Comparison of ENCODE assay signal across 23 cellular contexts in genomic region chr10:30738416-30738815, GRCh38.
"Had no signal": no experiment of that assay in that cellular context is flagged by ENCODE, and none has a peak within 500 bp of the region (broad histone marks: within the 10 kb centered on the region; RNA-seq: fewer than 3 reads in every experiment).

No MANE protein-coding gene starts in this region.

- H3K27ac ChIP-seq: colonic mucosa, esophagus muscularis mucosa, gastrocnemius medialis had no signal

- H3K36me3 Mint-ChIP-seq: activated naive CD8-positive, alpha-beta T cell treated with anti-CD3 and anti-CD28 coated beads, Interleukin-2, amount 10 ng/mL, durations not matched to agents 7 days and 5 days; memory B cell; naive B cell; WTC11 had no signal

- H3K4me1 Mint-ChIP-seq: WTC11 had no signal

- H3K4me3 ChIP-seq: colonic mucosa, esophagus muscularis mucosa, gastrocnemius medialis, mucosa of descending colon, tibial artery had no signal

- H3K4me3 Mint-ChIP-seq: activated naive CD4-positive, alpha-beta T cell treated with anti-CD3 and anti-CD28 coated beads for 36 hours; activated naive CD8-positive, alpha-beta T cell treated with anti-CD3 and anti-CD28 coated beads, Interleukin-2, amount 10 ng/mL, durations not matched to agents 7 days and 5 days; activated T-cell treated with anti-CD3 and anti-CD28 coated beads, Interleukin-2, amount 50 U/mL, for 4 hours; memory B cell; naive B cell; stimulated activated naive CD8-positive, alpha-beta T cell treated with anti-CD3 and anti-CD28 coated beads, Interleukin-15, amount 100 ng/mL, for 72 hours; WTC11 had no signal

- DNase-seq: activated CD8-positive, alpha-beta memory T cell treated with anti-CD3 and anti-CD28 coated beads, Interleukin-2, amount 50 U/mL, for 4 hours; activated effector memory CD4-positive, alpha-beta T cell treated with Interleukin-2 at 50 U/mL for 16 hours; activated naive CD4-positive, alpha-beta T cell treated with anti-CD3 and anti-CD28 coated beads for 36 hours; activated naive CD8-positive, alpha-beta T cell treated with anti-CD3 and anti-CD28 coated beads, Interleukin-2, amount 10 ng/mL, durations not matched to agents 7 days and 5 days; activated T-cell treated with anti-CD3 and anti-CD28 coated beads, Interleukin-2, amount 50 U/mL, for 4 hours; amniotic stem cell; colonic mucosa; gastrocnemius medialis; hippocampal formation; mucosa of descending colon; naive B cell; occipital lobe; posterior cingulate gyrus; retina; stimulated activated CD4-positive, alpha-beta T cell treated with anti-CD3 and anti-CD28 coated beads, Interleukin-4, amount 100 ng/mL, for 1 hour; stimulated activated naive CD8-positive, alpha-beta T cell treated with anti-CD3 and anti-CD28 coated beads, Interleukin-15, amount 100 ng/mL, for 72 hours; T-helper 9 cell; tibial artery had no signal

- H3K9me3 Mint-ChIP-seq: activated naive CD4-positive, alpha-beta T cell treated with anti-CD3 and anti-CD28 coated beads for 36 hours; activated T-cell treated with anti-CD3 and anti-CD28 coated beads, Interleukin-2, amount 50 U/mL, for 4 hours; memory B cell; stimulated activated naive CD8-positive, alpha-beta T cell treated with anti-CD3 and anti-CD28 coated beads, Interleukin-15, amount 100 ng/mL, for 72 hours had no signal

- H3K9me3 ChIP-seq: colonic mucosa, esophagus muscularis mucosa, gastrocnemius medialis, mucosa of descending colon, tibial artery had no signal

- H3K4me1 ChIP-seq: colonic mucosa had no signal

- H3K27ac Mint-ChIP-seq: activated naive CD4-positive, alpha-beta T cell treated with anti-CD3 and anti-CD28 coated beads for 36 hours; activated naive CD8-positive, alpha-beta T cell treated with anti-CD3 and anti-CD28 coated beads, Interleukin-2, amount 10 ng/mL, durations not matched to agents 7 days and 5 days; memory B cell; naive B cell; stimulated activated naive CD8-positive, alpha-beta T cell treated with anti-CD3 and anti-CD28 coated beads, Interleukin-15, amount 100 ng/mL, for 72 hours; WTC11 had no signal

- FAIRE-seq: islet of Langerhans, urothelium cell line had no signal

- H3K36me3 ChIP-seq: colonic mucosa, esophagus muscularis mucosa, gastrocnemius medialis, tibial artery had no signal

- H3K27me3 Mint-ChIP-seq: activated naive CD8-positive, alpha-beta T cell treated with anti-CD3 and anti-CD28 coated beads, Interleukin-2, amount 10 ng/mL, durations not matched to agents 7 days and 5 days had no signal

- ATAC-seq: activated T-cell treated with anti-CD3 and anti-CD28 coated beads, Interleukin-2, amount 50 U/mL, for 4 hours; gastrocnemius medialis; mucosa of descending colon; stimulated activated naive CD8-positive, alpha-beta T cell treated with anti-CD3 and anti-CD28 coated beads, Interleukin-15, amount 100 ng/mL, for 72 hours; WTC11 had no signal

- H3K27me3 ChIP-seq: colonic mucosa, esophagus muscularis mucosa, gastrocnemius medialis, tibial artery had no signal
